Comparison of ENCODE assay signal across 11 cellular contexts in the genomic region with DNA sequence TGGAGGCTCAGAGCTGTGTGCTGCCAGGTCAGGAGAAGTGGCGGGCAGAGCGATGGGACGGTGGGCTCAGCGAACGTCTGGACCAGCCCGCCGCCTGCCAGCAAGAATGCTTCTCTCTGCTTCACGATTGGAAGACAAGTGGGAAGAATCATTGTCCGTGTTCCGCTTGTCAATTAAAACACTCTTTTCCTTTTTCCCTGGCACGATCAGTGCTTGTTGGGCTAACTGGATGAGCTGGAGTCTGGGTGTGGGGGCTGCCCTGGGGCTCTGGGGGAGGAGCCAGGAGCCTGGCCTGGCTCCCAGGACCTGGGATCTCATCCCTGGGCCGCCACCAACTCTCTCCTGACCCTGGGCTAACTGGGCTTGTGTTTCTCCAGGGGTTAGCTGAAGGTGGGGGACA. TPM values are rescaled to one million over a fixed set of nuclear protein-coding genes. Genes with fewer than 3 reads are reported as not detected.
DNase-seq lines count a peak whose midpoint lies in the region; ATAC-seq and TF ChIP-seq lines count a peak whose summit lies in the region.
"Had no signal": no experiment of that assay in that cellular context is flagged by ENCODE, and none has a peak within 500 bp of the region (broad histone marks: within the 10 kb centered on the region; RNA-seq: fewer than 3 reads in every experiment).

No MANE protein-coding gene starts in this region.

- DNase-seq in WTC11 (ENCODE audit: low spot score), result no peak
- DNase-seq in smooth muscle cell (lab: John Stamatoyannopoulos, UW; ENCODE audit: unreplicated experiment), result no peak
- DNase-seq in germinal center (ENCODE audit: low spot score), result no peak
- DNase-seq in caudate nucleus (lab: John Stamatoyannopoulos, UW), result no peak
- DNase-seq: effector memory CD8-positive, alpha-beta T cell; NK-92 treated with Interleukin-12 subunit alpha and Interleukin-12 subunit beta, amount 100 ng/mL, for 24 hours had no signal

- peak overlapping the region; percentile 74 for H3K4me3 Mint-ChIP-seq in WTC11

- CTCF ChIA-PET in WTC11 (lab: Charles Lee), result interaction anchor here (0.8 to 1.7 kb wide), 8 partner anchors 13 to 425 kb away, joined by 3 to 9 read pairs (median 4); no protein-coding TSS in a partner anchor

- peak overlapping the region; percentile 98 for H3K4me2 ChIP-seq in smooth muscle cell

- no peaks in the 10 kb centered on the region for H3K9me3 Mint-ChIP-seq in WTC11
- H3K9me3 Mint-ChIP-seq: effector memory CD8-positive, alpha-beta T cell had no signal

- peaks cover 55% of the 10 kb centered on the region for H3F3A ChIP-seq in smooth muscle cell (ENCODE audit: low read depth)

- H3K27me3 Mint-ChIP-seq in WTC11 (ENCODE audit: low read depth), result peaks cover 15% of the 10 kb centered on the region

- H3K4me1 ChIP-seq in ES-I3 (ENCODE audit: insufficient read depth, low read length) (peaks cover 25% of the 10 kb centered on the region), iPS-18a (ENCODE audit: control insufficient read depth, low read depth, low read length) (peaks cover 27% of the 10 kb centered on the region), smooth muscle cell (ENCODE audit: low read depth) (peaks cover 22% of the 10 kb centered on the region)
- H3K4me1 ChIP-seq: HAP-1 had no signal

- no peak overlapping the region for H3K27ac Mint-ChIP-seq in WTC11
- H3K27ac Mint-ChIP-seq: effector memory CD8-positive, alpha-beta T cell had no signal

- no peak overlapping the region for H2AFZ ChIP-seq in smooth muscle cell (ENCODE audit: low read depth)

- H3K27ac ChIP-seq in iPS-18a (ENCODE audit: low read length), result no peak overlapping the region
- peak overlapping the region; percentile 91 for H3K27ac ChIP-seq in smooth muscle cell (ENCODE audit: low read depth)
- no peak overlapping the region for H3K27ac ChIP-seq in caudate nucleus (ENCODE audit: low read depth, low read length)

- WGBS in smooth muscle cell (ENCODE audit: low lambda C conversion rate), result 5% methylated on average over 12 of the region's 12 CpGs

- H3K36me3 ChIP-seq in ES-I3 (ENCODE audit: insufficient read depth, low read length), result no peaks in the 10 kb centered on the region
- H3K36me3 ChIP-seq in iPS-18a (ENCODE audit: control insufficient read depth, low read depth, low read length), result no peaks in the 10 kb centered on the region
- no peaks in the 10 kb centered on the region for H3K36me3 ChIP-seq in smooth muscle cell (ENCODE audit: low read depth)
- H3K36me3 ChIP-seq: HAP-1 had no signal

- peaks cover 63% of the 10 kb centered on the region for H4K20me1 ChIP-seq in smooth muscle cell (ENCODE audit: low read depth)

- ATAC-seq in WTC11, result no peak
- no peak for ATAC-seq in GM18873 (IDR thresholded peaks at IDR 0.05; ENCODE audit: low FRiP score, unreplicated experiment)
- no peak for ATAC-seq in GM19035 (IDR thresholded peaks at IDR 0.05; ENCODE audit: unreplicated experiment)
- ATAC-seq: effector memory CD8-positive, alpha-beta T cell had no signal

- no peaks in the 10 kb centered on the region for H3K9me3 ChIP-seq in ES-I3 (ENCODE audit: control insufficient read depth, insufficient read depth, low read length)
- H3K9me3 ChIP-seq in iPS-18a (ENCODE audit: control insufficient read depth, low read depth, low read length), result no peaks in the 10 kb centered on the region
- H3K9me3 ChIP-seq in smooth muscle cell (replicated peaks; ENCODE audit: low read depth), result no peaks in the 10 kb centered on the region
- H3K9me3 ChIP-seq: HAP-1 had no signal

- POLR2A ChIA-PET in WTC11 (lab: Charles Lee), result no interaction called here

- TF ChIP-seq CTCF in WTC11 (IDR thresholded peaks at IDR 0.05) (no peak), smooth muscle cell (IDR thresholded peaks at IDR 0.05; ENCODE audit: borderline replicate concordance, insufficient read depth, poor library complexity, severe bottlenecking) (no peak)

- peak overlapping the region; percentile 52; the same call in 1 of the 2 replicates for H3K9ac ChIP-seq in ES-I3 (ENCODE audit: low read depth, low read length)
- no peak overlapping the region for H3K9ac ChIP-seq in iPS-18a (ENCODE audit: low read length)
- peak overlapping the region; percentile 96 for H3K9ac ChIP-seq in smooth muscle cell (ENCODE audit: low read depth)

- H3K36me3 Mint-ChIP-seq in WTC11, result no peaks in the 10 kb centered on the region

- H3K4me3 ChIP-seq in iPS-18a (ENCODE audit: low read length) (peak overlapping the region; percentile 49), smooth muscle cell (peak overlapping the region; percentile 97)
- H3K4me3 ChIP-seq: HAP-1 had no signal

- H3K27me3 ChIP-seq in iPS-18a (ENCODE audit: control insufficient read depth, insufficient read depth, low read length) (peaks cover 15% of the 10 kb centered on the region), smooth muscle cell (ENCODE audit: low read depth) (no peaks in the 10 kb centered on the region)

- H3K79me2 ChIP-seq in smooth muscle cell (ENCODE audit: low read depth), result peaks cover 91% of the 10 kb centered on the region

- H3K4me1 Mint-ChIP-seq in WTC11, result peaks cover 34% of the 10 kb centered on the region

TF ChIP-seq in WTC11, 78 proteins besides CTCF, POLR2A, EP300 and RAD21:
- TF ChIP-seq ELF4 (CRISPR knock-in tag; IDR thresholded peaks at IDR 0.05; ENCODE audit: low read depth), result no peak
- TF ChIP-seq FOXK1 (CRISPR knock-in tag; IDR thresholded peaks at IDR 0.05), result no peak
- TF ChIP-seq NR3C1 (CRISPR knock-in tag; conservative IDR thresholded peaks at IDR 0.05; ENCODE audit: low read depth), result no peak
- no peak for TF ChIP-seq ZNF317 (CRISPR knock-in tag; IDR thresholded peaks at IDR 0.05; ENCODE audit: borderline replicate concordance, low read depth)
- TF ChIP-seq ZMAT4 (CRISPR knock-in tag; IDR thresholded peaks at IDR 0.05), result no peak
- no peak for TF ChIP-seq TCF7 (CRISPR knock-in tag; IDR thresholded peaks at IDR 0.05; ENCODE audit: low read depth)
- TF ChIP-seq NFE2L1 (CRISPR knock-in tag; IDR thresholded peaks at IDR 0.05), result no peak
- TF ChIP-seq, protein P1, sequence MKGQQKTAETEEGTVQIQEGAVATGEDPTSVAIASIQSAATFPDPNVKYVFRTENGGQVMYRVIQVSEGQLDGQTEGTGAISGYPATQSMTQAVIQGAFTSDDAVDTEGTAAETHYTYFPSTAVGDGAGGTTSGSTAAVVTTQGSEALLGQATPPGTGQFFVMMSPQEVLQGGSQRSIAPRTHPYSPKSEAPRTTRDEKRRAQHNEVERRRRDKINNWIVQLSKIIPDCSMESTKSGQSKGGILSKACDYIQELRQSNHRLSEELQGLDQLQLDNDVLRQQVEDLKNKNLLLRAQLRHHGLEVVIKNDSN (CRISPR knock-in tag; IDR thresholded peaks at IDR 0.05), result no peak
- TF ChIP-seq, protein P2, sequence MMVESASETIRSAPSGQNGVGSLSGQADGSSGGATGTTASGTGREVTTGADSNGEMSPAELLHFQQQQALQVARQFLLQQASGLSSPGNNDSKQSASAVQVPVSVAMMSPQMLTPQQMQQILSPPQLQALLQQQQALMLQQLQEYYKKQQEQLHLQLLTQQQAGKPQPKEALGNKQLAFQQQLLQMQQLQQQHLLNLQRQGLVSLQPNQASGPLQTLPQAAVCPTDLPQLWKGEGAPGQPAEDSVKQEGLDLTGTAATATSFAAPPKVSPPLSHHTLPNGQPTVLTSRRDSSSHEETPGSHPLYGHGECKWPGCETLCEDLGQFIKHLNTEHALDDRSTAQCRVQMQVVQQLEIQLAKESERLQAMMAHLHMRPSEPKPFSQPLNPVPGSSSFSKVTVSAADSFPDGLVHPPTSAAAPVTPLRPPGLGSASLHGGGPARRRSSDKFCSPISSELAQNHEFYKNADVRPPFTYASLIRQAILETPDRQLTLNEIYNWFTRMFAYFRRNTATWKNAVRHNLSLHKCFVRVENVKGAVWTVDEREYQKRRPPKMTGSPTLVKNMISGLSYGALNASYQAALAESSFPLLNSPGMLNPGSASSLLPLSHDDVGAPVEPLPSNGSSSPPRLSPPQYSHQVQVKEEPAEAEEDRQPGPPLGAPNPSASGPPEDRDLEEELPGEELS (CRISPR knock-in tag; IDR thresholded peaks at IDR 0.05), result no peak

RNA-seq across cellular contexts. Expression of gene COL5A1, which starts 1.7 kb away (rescaled TPM):
- total RNA-seq in WTC11 (2021), result 13.5 to 17.7 TPM (median 16.4 TPM) in 3 replicates
- 1,084 and 1,167 TPM in 2 replicates for total RNA-seq in smooth muscle cell
- polyA plus RNA-seq in smooth muscle cell, result 1,100 and 1,443 TPM in 2 replicates

Comparison
In these comparisons a context has a peak if more than half of its experiments do, and no peak if none do; other contexts are left out.
1. RNA of gene COL5A1, which starts 1.7 kb away (total RNA-seq): 1,084 to 1,167 TPM in smooth muscle cell; 13.5 to 17.7 TPM in WTC11; every median in the first group is over 10 times any median in the second.